ENCODE assay signal across 8 cellular contexts in genomic region chr19:47243776-47244547, GRCh38. TPM values are rescaled to one million over a fixed set of nuclear protein-coding genes. Genes with fewer than 3 reads are reported as not detected.
DNase-seq lines count a peak whose midpoint lies in the region; ATAC-seq and TF ChIP-seq lines count a peak whose summit lies in the region.

No MANE protein-coding gene starts in this region.

- H3K4me2 ChIP-seq in DND-41 (ENCODE audit: insufficient read depth, low read length) = peak overlapping the region; percentile 56

- H3K36me3 ChIP-seq in DND-41 (ENCODE audit: insufficient read depth, low read length) = no peaks in the 10 kb centered on the region
- H3K36me3 ChIP-seq in gastroesophageal sphincter = no peaks in the 10 kb centered on the region

- no peaks in the 10 kb centered on the region for H3K79me2 ChIP-seq in DND-41 (ENCODE audit: insufficient read depth, low read length)

- H3K9me3 ChIP-seq in DND-41 (ENCODE audit: insufficient read depth, low read length, severe bottlenecking) = no peaks in the 10 kb centered on the region
- no peaks in the 10 kb centered on the region for H3K9me3 ChIP-seq in gastroesophageal sphincter

- peak overlapping the region; percentile 40 for H3K9ac ChIP-seq in DND-41 (ENCODE audit: low read depth, low read length)

- TF ChIP-seq EP300 in gastroesophageal sphincter (IDR thresholded peaks at IDR 0.05) = no peak

- peak overlapping the region; percentile 55 for H2AFZ ChIP-seq in DND-41 (ENCODE audit: low read depth, low read length)

- WGBS in gastroesophageal sphincter (ENCODE audit: low coverage in 1 of 2), 2 donors = 2 to 8% methylated on average over 5 to 15 of the region's 46 CpGs

- no peaks in the 10 kb centered on the region for H3K27me3 ChIP-seq in DND-41 (ENCODE audit: insufficient read depth, low read length, poor library complexity)
- no peaks in the 10 kb centered on the region for H3K27me3 ChIP-seq in gastroesophageal sphincter

- H3K27ac ChIP-seq in DND-41 (ENCODE audit: low read length) = peak overlapping the region; percentile 74
- H3K27ac ChIP-seq in gastroesophageal sphincter = peak overlapping the region; percentile 71 to 89 (median 84)

- peak; percentile 92 for ATAC-seq in DND-41 (ENCODE audit: insufficient read depth, low read depth)
- peak; percentile 69 for ATAC-seq in GM21723 (IDR thresholded peaks at IDR 0.05; ENCODE audit: unreplicated experiment)
- peak; percentile 93 for ATAC-seq in gastroesophageal sphincter

- peaks cover 30% of the 10 kb centered on the region for H3K4me1 ChIP-seq in DND-41 (ENCODE audit: insufficient read depth, low read length)
- H3K4me1 ChIP-seq in gastroesophageal sphincter = peaks cover 0 to 63% (median 31%) of the 10 kb centered on the region in 3 donors

- no peaks in the 10 kb centered on the region; the same call in 1 of the 2 replicates for H4K20me1 ChIP-seq in DND-41 (ENCODE audit: insufficient read depth, low read length)

- peak; percentile 27 to 33 for TF ChIP-seq POLR2A in gastroesophageal sphincter (IDR thresholded peaks at IDR 0.05)

- DNase-seq in DND-41 (peak; percentile 94), LoVo (ENCODE audit: low spot score) (peak; percentile 96), SIG-M5 treated with dmso at 0.1 percent for 504 hours (lab: John Stamatoyannopoulos, UW; ENCODE audit: unreplicated experiment) (peak; percentile 95), nucleus accumbens (lab: John Stamatoyannopoulos, UW) (peak in 53 of 56 donors; percentile 17 to 86 (median 67)), superior temporal gyrus (ENCODE audit: extremely low spot score) (peak; percentile 79)
- peak; percentile 88 for DNase-seq in activated gamma-delta T cell treated with anti-CD3 and anti-CD28 coated beads, Interleukin-2, amount 50 U/mL, for 16 hours (ENCODE audit: low read depth)

- H3K4me3 ChIP-seq in DND-41 (ENCODE audit: low read depth in 1 of 2, low read length in 2 of 2) (peak overlapping the region in 1 of 2 experiments; percentile 40; a peak in 2 of 4 replicates), gastroesophageal sphincter (peak overlapping the region; percentile 20 to 46)

- TF ChIP-seq CTCF in DND-41 (IDR thresholded peaks at IDR 0.05; ENCODE audit: borderline replicate concordance, extremely low read depth, low read length, poor library complexity, severe bottlenecking) = peak; percentile 92
- peak in 3 of 4 experiments; percentile 99 to 100 (median 99) for TF ChIP-seq CTCF in gastroesophageal sphincter (IDR thresholded peaks at IDR 0.05)

RNA-seq across cellular contexts. Expression of gene CCDC9, which starts 12.4 kb away (rescaled TPM):
- 10 to 100 TPM; 17.3 to 36.9 (median 28.5) TPM for total RNA-seq in gastroesophageal sphincter

RNA-seq across cellular contexts. Expression of gene BBC3, which starts 13.0 kb away (rescaled TPM):
- total RNA-seq in gastroesophageal sphincter = 10 to 100 TPM in 2 of 4 donors, 1 to 10 TPM in 2; 3.6 to 11.4 (median 10.2) TPM

RNA-seq across cellular contexts. Expression of gene INAFM1, which starts 30.7 kb away (rescaled TPM):
- 10 to 100 TPM in 2 of 4 donors, 1 to 10 TPM in 2; 5.0 to 14.7 (median 11.7) TPM for total RNA-seq in gastroesophageal sphincter
